Comparison of ENCODE assay signal across 10 cellular contexts in the genomic region with DNA sequence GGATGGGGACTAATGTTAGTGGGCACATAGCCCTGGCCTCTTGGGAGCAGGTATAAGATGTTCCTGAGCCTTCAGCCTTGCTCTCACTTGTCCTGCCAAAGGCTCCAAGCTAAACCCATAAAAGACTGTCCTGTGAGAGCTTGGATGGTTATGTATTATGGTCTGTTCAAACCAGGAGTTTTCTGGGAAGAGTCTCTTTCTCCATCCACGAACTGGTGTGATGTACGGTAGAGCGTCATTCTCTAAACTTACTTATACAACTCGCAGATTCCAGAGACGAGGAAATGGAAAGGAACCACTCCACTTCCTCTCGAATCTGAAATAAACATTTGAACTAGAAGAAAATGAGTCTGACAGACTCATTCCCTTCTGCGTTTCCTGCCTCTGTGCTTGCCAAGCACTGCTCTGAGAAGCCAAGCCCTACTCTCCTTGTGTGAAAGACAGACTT.
A peak's percentile ranks its signal among the peaks of the same experiment; 100 is the strongest.
DNase-seq lines count a peak whose midpoint lies in the region; ATAC-seq and TF ChIP-seq lines count a peak whose summit lies in the region.
"Had no signal": no experiment of that assay in that cellular context is flagged by ENCODE, and none has a peak within 500 bp of the region (broad histone marks: within the 10 kb centered on the region; RNA-seq: fewer than 3 reads in every experiment).

No MANE protein-coding gene starts in this region.

- peak overlapping the region; percentile 88 for H3K4me2 ChIP-seq in KMS-11

- TF ChIP-seq CTCF in KMS-11 (conservative IDR thresholded peaks at IDR 0.05; ENCODE audit: low read depth, low read length) (no peak), choroid plexus epithelial cell (conservative IDR thresholded peaks at IDR 0.05; ENCODE audit: low read depth, low read length) (no peak)

- no peaks in the 10 kb centered on the region for H3K36me3 ChIP-seq in KMS-11 (ENCODE audit: insufficient read depth)
- no peaks in the 10 kb centered on the region for H3K36me3 ChIP-seq in stomach smooth muscle (ENCODE audit: control insufficient read depth in 2 of 2, insufficient read depth in 2 of 2, low read length in 2 of 2)

- H3K27ac ChIP-seq in KMS-11 (peak overlapping the region; percentile 48; the same call in 1 of the 2 replicates), stomach smooth muscle (ENCODE audit: low read length) (peak overlapping the region; percentile 85)

- H3K79me2 ChIP-seq in KMS-11 (ENCODE audit: insufficient read depth, low read depth): peaks cover 28% of the 10 kb centered on the region; the same call in 1 of the 2 replicates

- no peaks in the 10 kb centered on the region for H3K9me3 ChIP-seq in stomach smooth muscle (ENCODE audit: control insufficient read depth in 2 of 2, low read length in 2 of 2)

- H3K4me3 ChIP-seq in KMS-11 (IDR thresholded peaks at IDR 0.05; ENCODE audit: insufficient read depth, low read depth, low read length): no peak overlapping the region
- no peak overlapping the region for H3K4me3 ChIP-seq in choroid plexus epithelial cell (ENCODE audit: low read depth, low read length)
- H3K4me3 ChIP-seq in stomach smooth muscle (ENCODE audit: low read length in 2 of 2): peak overlapping the region; percentile 10 to 58

- H3K4me1 ChIP-seq in KMS-11 (ENCODE audit: low read depth, poor library complexity, severe bottlenecking) (peaks cover 67% of the 10 kb centered on the region), stomach smooth muscle (ENCODE audit: control insufficient read depth, insufficient read depth, low read length) (peaks cover 37% of the 10 kb centered on the region)

- H2AFZ ChIP-seq in KMS-11 (ENCODE audit: low read depth): peak overlapping the region; percentile 14

- ATAC-seq in GM21360 (IDR thresholded peaks at IDR 0.05; ENCODE audit: unreplicated experiment) (no peak), GM18858 (IDR thresholded peaks at IDR 0.05; ENCODE audit: unreplicated experiment) (no peak), GM18517 (IDR thresholded peaks at IDR 0.05; ENCODE audit: unreplicated experiment) (no peak)
- ATAC-seq: activated CD8-positive, alpha-beta memory T cell treated with anti-CD3 and anti-CD28 coated beads, Interleukin-2, amount 10 ng/mL, durations not matched to agents 7 days and 5 days had no signal

- DNase-seq in choroid plexus epithelial cell (ENCODE audit: low read depth) (peak; percentile 52), left kidney (ENCODE audit: low read depth, low spot score) (peak; percentile 30)
- DNase-seq in stimulated activated CD4-positive, alpha-beta T cell treated with anti-CD3 and anti-CD28 coated beads, Interleukin-4, amount 100 ng/mL, for 4 hours: no peak
- DNase-seq: activated CD8-positive, alpha-beta memory T cell treated with anti-CD3 and anti-CD28 coated beads, Interleukin-2, amount 10 ng/mL, durations not matched to agents 7 days and 5 days; NCI-H1436 treated with DMSO at 0.1 percent for 48 hours had no signal

- no peak overlapping the region; the same call in 1 of the 2 replicates for H3K9ac ChIP-seq in KMS-11
- peak overlapping the region; percentile 64 to 84 for H3K9ac ChIP-seq in stomach smooth muscle (ENCODE audit: low read length in 2 of 2)

- no peaks in the 10 kb centered on the region for H3K27me3 ChIP-seq in KMS-11 (ENCODE audit: insufficient read depth, low read depth)
- H3K27me3 ChIP-seq in stomach smooth muscle (ENCODE audit: control insufficient read depth in 1 of 2, insufficient read depth in 2 of 2, low read length in 2 of 2): no peaks in the 10 kb centered on the region

- no peaks in the 10 kb centered on the region for H4K20me1 ChIP-seq in KMS-11 (ENCODE audit: insufficient read depth)

Comparison
In these comparisons a context has a peak if more than half of its experiments do, and no peak if none do; other contexts are left out.
1. H3K4me3 ChIP-seq: peak in stomach smooth muscle (2 of 2); none in KMS-11 (single experiment) and choroid plexus epithelial cell (single experiment).
2. DNase-seq: peak in choroid plexus epithelial cell (single experiment) and left kidney (single experiment); none in stimulated activated CD4-positive, alpha-beta T cell treated with anti-CD3 and anti-CD28 coated beads, Interleukin-4, amount 100 ng/mL, for 4 hours (0 of 2).